ENCODE assay signal across 15 cellular contexts in genomic region chr2:45000341-45000901, GRCh38. TPM values are rescaled to one million over a fixed set of nuclear protein-coding genes. Genes with fewer than 3 reads are reported as not detected.
DNase-seq lines count a peak whose midpoint lies in the region; ATAC-seq, FAIRE-seq and TF ChIP-seq lines count a peak whose summit lies in the region.
"Had no signal": no experiment of that assay in that cellular context is flagged by ENCODE, and none has a peak within 500 bp of the region (broad histone marks: within the 10 kb centered on the region; RNA-seq: fewer than 3 reads in every experiment).

No MANE protein-coding gene starts in this region.

- DNase-seq in NB4 (ENCODE audit: low read depth) (peak; percentile 60), ecto neural progenitor cell (ENCODE audit: low spot score) (peak; percentile 78), iPS-NIHi11 (ENCODE audit: low spot score) (peak; percentile 55), smooth muscle cell (lab: John Stamatoyannopoulos, UW; ENCODE audit: unreplicated experiment) (no peak), RCC 7860 (ENCODE audit: low spot score) (no peak), GM13976 (ENCODE audit: low spot score) (no peak)
- no peak for DNase-seq in activated T-helper 2 cell treated with anti-CD3 and anti-CD28 coated beads, Interferon-gamma antibody, Interleukin-2, Interleukin-4, amounts not matched to agents 10 μg/mL and 5 μg/mL and 100 μg/mL, durations not matched to agents 14 hours and 24 hours and 36 hours (ENCODE audit: low spot score)
- DNase-seq: activated CD4-positive, alpha-beta T cell treated with anti-CD3 and anti-CD28 coated beads, Interleukin-2, amount 50 U/mL, for 1 hour; activated naive CD4-positive, alpha-beta T cell; CD8-positive, alpha-beta memory T cell; testis had no signal

- H3K4me1 ChIP-seq in smooth muscle cell (ENCODE audit: low read depth), result peaks cover 25% of the 10 kb centered on the region

- H3K4me2 ChIP-seq in smooth muscle cell, result peak overlapping the region; percentile 89

- ATAC-seq in GM21576 (IDR thresholded peaks at IDR 0.05; ENCODE audit: unreplicated experiment), result no peak

- H3K27me3 ChIP-seq in smooth muscle cell (ENCODE audit: low read depth), result peaks cover 100% of the 10 kb centered on the region
- H3K27me3 ChIP-seq: testis had no signal

- H3K9ac ChIP-seq in smooth muscle cell (ENCODE audit: low read depth), result no peak overlapping the region

- H3K9me3 ChIP-seq in smooth muscle cell (replicated peaks; ENCODE audit: low read depth), result no peaks in the 10 kb centered on the region
- H3K9me3 ChIP-seq: testis had no signal

- in situ Hi-C loops in GM13976 (cut with MboI; ENCODE audit: low sequenced_read_pairs, unreplicated experiment), result no loop called here

- peaks cover 3% of the 10 kb centered on the region for H3K4me1 Mint-ChIP-seq in activated T-helper 2 cell treated with anti-CD3 and anti-CD28 coated beads, Interferon-gamma antibody, Interleukin-2, Interleukin-4, amounts not matched to agents 10 μg/mL and 5 μg/mL and 100 μg/mL, durations not matched to agents 14 hours and 24 hours and 36 hours (ENCODE audit: low read depth)

- no peaks in the 10 kb centered on the region for H3F3A ChIP-seq in smooth muscle cell (ENCODE audit: low read depth)

- H3K4me3 ChIP-seq in NB4 (ENCODE audit: low read depth, low read length), result no peak overlapping the region
- H3K4me3 ChIP-seq in smooth muscle cell, result peak overlapping the region; percentile 49

- intact Hi-C loops in activated T-helper 2 cell treated with anti-CD3 and anti-CD28 coated beads, Interferon-gamma antibody, Interleukin-2, Interleukin-4, amounts not matched to agents 10 μg/mL and 5 μg/mL and 100 μg/mL, durations not matched to agents 14 hours and 24 hours and 36 hours (cut with micrococcal nuclease), result no loop called here

- no peaks in the 10 kb centered on the region for H3K36me3 Mint-ChIP-seq in activated T-helper 2 cell treated with anti-CD3 and anti-CD28 coated beads, Interferon-gamma antibody, Interleukin-2, Interleukin-4, amounts not matched to agents 10 μg/mL and 5 μg/mL and 100 μg/mL, durations not matched to agents 14 hours and 24 hours and 36 hours (ENCODE audit: low read depth)

- TF ChIP-seq CTCF in NB4 (IDR thresholded peaks at IDR 0.05; ENCODE audit: low read depth, low read length) (no peak), smooth muscle cell (IDR thresholded peaks at IDR 0.05; ENCODE audit: borderline replicate concordance, insufficient read depth, poor library complexity, severe bottlenecking) (no peak), GM13976 (IDR thresholded peaks at IDR 0.05; ENCODE audit: borderline replicate concordance, control extremely low read depth, extremely low read depth, insufficient read depth, missing control alignments) (no peak)

- H2AFZ ChIP-seq in smooth muscle cell (ENCODE audit: low read depth), result no peak overlapping the region

- H3K4me3 Mint-ChIP-seq in activated T-helper 2 cell treated with anti-CD3 and anti-CD28 coated beads, Interferon-gamma antibody, Interleukin-2, Interleukin-4, amounts not matched to agents 10 μg/mL and 5 μg/mL and 100 μg/mL, durations not matched to agents 14 hours and 24 hours and 36 hours (ENCODE audit: low read depth), result no peak overlapping the region

- H3K79me2 ChIP-seq in smooth muscle cell (ENCODE audit: low read depth), result no peaks in the 10 kb centered on the region

- no peaks in the 10 kb centered on the region for H3K36me3 ChIP-seq in smooth muscle cell (ENCODE audit: low read depth)

- H3K9me3 Mint-ChIP-seq in activated T-helper 2 cell treated with anti-CD3 and anti-CD28 coated beads, Interferon-gamma antibody, Interleukin-2, Interleukin-4, amounts not matched to agents 10 μg/mL and 5 μg/mL and 100 μg/mL, durations not matched to agents 14 hours and 24 hours and 36 hours, result no peaks in the 10 kb centered on the region

- H3K27ac ChIP-seq in smooth muscle cell (ENCODE audit: low read depth), result no peak overlapping the region
- H3K27ac ChIP-seq: testis had no signal

- H3K27me3 Mint-ChIP-seq in activated T-helper 2 cell treated with anti-CD3 and anti-CD28 coated beads, Interferon-gamma antibody, Interleukin-2, Interleukin-4, amounts not matched to agents 10 μg/mL and 5 μg/mL and 100 μg/mL, durations not matched to agents 14 hours and 24 hours and 36 hours (ENCODE audit: low read depth), result peaks cover 76% of the 10 kb centered on the region

- 5% methylated on average over 35 of the region's 36 CpGs for WGBS in smooth muscle cell (ENCODE audit: low lambda C conversion rate)

- no peak for FAIRE-seq in RCC 7860 (lab: Jason Lieb, UNC)

- H3K27ac Mint-ChIP-seq in activated T-helper 2 cell treated with anti-CD3 and anti-CD28 coated beads, Interferon-gamma antibody, Interleukin-2, Interleukin-4, amounts not matched to agents 10 μg/mL and 5 μg/mL and 100 μg/mL, durations not matched to agents 14 hours and 24 hours and 36 hours, result no peak overlapping the region
- H3K27ac Mint-ChIP-seq: CD8-positive, alpha-beta memory T cell had no signal

- no peaks in the 10 kb centered on the region for H4K20me1 ChIP-seq in smooth muscle cell (ENCODE audit: low read depth)

- no peak for TF ChIP-seq POLR2A in NB4 (IDR thresholded peaks at IDR 0.05; ENCODE audit: extremely low read depth, insufficient read length)

RNA-seq across cellular contexts. Expression of gene SIX2, which starts 8.8 kb away (rescaled TPM):
- 0.18 and 2.1 TPM in 2 replicates for total RNA-seq in smooth muscle cell
- not detected in 2 replicates for polyA plus RNA-seq in smooth muscle cell
- total RNA-seq in activated T-helper 2 cell treated with anti-CD3 and anti-CD28 coated beads, Interferon-gamma antibody, Interleukin-2, Interleukin-4, amounts not matched to agents 10 μg/mL and 5 μg/mL and 100 μg/mL, durations not matched to agents 14 hours and 24 hours and 36 hours, result not detected in 2 replicates
- total RNA-seq: T-helper 1 cell treated with Interleukin-12 subunit alpha and Interleukin-12 subunit beta and Interleukin-4 antibody, amounts not matched to agents 30 ng/mL and 1 ng/mL, for 36 hours had no signal
- polyA plus RNA-seq: CD8-positive, alpha-beta memory T cell had no signal

RNA-seq across cellular contexts. Expression of gene SIX3, which starts 58.9 kb away (rescaled TPM):
- not detected in 2 replicates for total RNA-seq in smooth muscle cell
- polyA plus RNA-seq in smooth muscle cell, result not detected in 2 replicates
- 0.25 and 0.34 TPM in 2 replicates for total RNA-seq in activated T-helper 2 cell treated with anti-CD3 and anti-CD28 coated beads, Interferon-gamma antibody, Interleukin-2, Interleukin-4, amounts not matched to agents 10 μg/mL and 5 μg/mL and 100 μg/mL, durations not matched to agents 14 hours and 24 hours and 36 hours
- total RNA-seq: CD8-positive, alpha-beta memory T cell; lower leg skin; M059J; T-helper 1 cell treated with Interleukin-12 subunit alpha and Interleukin-12 subunit beta and Interleukin-4 antibody, amounts not matched to agents 30 ng/mL and 1 ng/mL, for 36 hours had no signal
- polyA plus RNA-seq: CD8-positive, alpha-beta memory T cell had no signal

Comparison
In these comparisons a context has a peak if more than half of its experiments do, and no peak if none do; other contexts are left out.
1. DNase-seq: peak in NB4 (single experiment), ecto neural progenitor cell (single experiment) and iPS-NIHi11 (single experiment); none in smooth muscle cell (single experiment), RCC 7860 (single experiment), GM13976 (single experiment) and activated T-helper 2 cell treated with anti-CD3 and anti-CD28 coated beads, Interferon-gamma antibody, Interleukin-2, Interleukin-4, amounts not matched to agents 10 μg/mL and 5 μg/mL and 100 μg/mL, durations not matched to agents 14 hours and 24 hours and 36 hours (single experiment).